Comparison of ENCODE assay signal across 9 cellular contexts in the genomic region with DNA sequence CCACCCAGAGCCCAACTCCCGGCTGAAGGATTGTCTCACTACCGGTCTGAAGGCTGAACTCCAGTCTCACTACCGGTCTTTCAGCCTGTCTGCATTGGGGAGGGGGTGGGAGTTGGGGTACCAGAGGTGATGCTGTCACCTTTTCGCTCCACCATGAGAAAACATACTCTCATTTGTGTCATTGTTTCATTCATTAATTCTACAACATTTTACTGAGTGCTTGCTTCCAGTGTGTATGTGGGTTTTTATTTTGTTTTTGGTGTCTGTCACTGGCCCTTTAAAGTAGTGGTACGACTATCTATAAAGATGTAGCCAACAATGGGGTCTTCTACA. TPM values are rescaled to one million over a fixed set of nuclear protein-coding genes. Genes with fewer than 3 reads are reported as not detected.
DNase-seq lines count a peak whose midpoint lies in the region; ATAC-seq and TF ChIP-seq lines count a peak whose summit lies in the region.
"Had no signal": no experiment of that assay in that cellular context is flagged by ENCODE, and none has a peak within 500 bp of the region (broad histone marks: within the 10 kb centered on the region; RNA-seq: fewer than 3 reads in every experiment).

No MANE protein-coding gene starts in this region.

- peaks cover 50% of the 10 kb centered on the region for H3K4me1 Mint-ChIP-seq in T-helper 17 cell

- H3K27me3 ChIP-seq in fibroblast of lung (ENCODE audit: control insufficient read depth, insufficient read depth, low read length) (peaks cover 13% of the 10 kb centered on the region), sigmoid colon (no peaks in the 10 kb centered on the region)

- peak overlapping the region; percentile 15 for H3K4me3 ChIP-seq in GM12865 (ENCODE audit: low read depth, low read length)
- peak overlapping the region; percentile 24 to 38 (median 32) for H3K4me3 ChIP-seq in fibroblast of lung (replicated peaks in 1 of 4; ENCODE audit: control extremely low read depth in 1 of 4, insufficient read depth in 1 of 4, low read depth in 3 of 4, low read length in 4 of 4)
- peak overlapping the region in 3 of 4 donors; percentile 67 to 76 (median 70) for H3K4me3 ChIP-seq in sigmoid colon

- H3K4me1 ChIP-seq in fibroblast of lung (ENCODE audit: control insufficient read depth, extremely low read depth, insufficient read depth, low read length) (peaks cover 4% of the 10 kb centered on the region), sigmoid colon (peaks cover 0 to 41% (median 37%) of the 10 kb centered on the region in 4 donors)

- TF ChIP-seq CTCF in GM12865 (IDR thresholded peaks at IDR 0.05; ENCODE audit: insufficient read depth, low read depth, low read length, missing control alignments): no peak
- TF ChIP-seq CTCF in fibroblast of lung (conservative IDR thresholded peaks at IDR 0.05 in 1 of 2, IDR thresholded peaks at IDR 0.05 in 1 of 2; ENCODE audit: low read depth in 1 of 2, low read length in 2 of 2): no peak
- no peak for TF ChIP-seq CTCF in sigmoid colon (IDR thresholded peaks at IDR 0.05)

- DNase-seq in GM12865 (ENCODE audit: low read depth) (no peak), T-helper 17 cell (no peak), fibroblast of lung (ENCODE audit: low read depth in 2 of 2) (no peak), sigmoid colon (no peak), KG1 (lab: John Stamatoyannopoulos, UW) (no peak), amygdala (lab: John Stamatoyannopoulos, UW) (no peak)
- no peak for DNase-seq in activated CD4-positive, CD25-positive, alpha-beta regulatory T cell treated with anti-CD3 and anti-CD28 coated beads, Interleukin-2, amount 50 U/mL, for 72 hours

- peak overlapping the region; percentile 96 for H3K27ac Mint-ChIP-seq in T-helper 17 cell

- intact Hi-C loops in sigmoid colon (cut with DNase I): no loop called here

- peak overlapping the region; percentile 89 for H3K4me2 ChIP-seq in fibroblast of lung (ENCODE audit: extremely low read depth, insufficient read depth, low read length)

- peaks cover 24% of the 10 kb centered on the region for H3K79me2 ChIP-seq in fibroblast of lung (ENCODE audit: control insufficient read depth, insufficient read depth, low read length)

- H3K4me3 Mint-ChIP-seq in T-helper 17 cell: peak overlapping the region; percentile 94

- no peaks in the 10 kb centered on the region for H4K20me1 ChIP-seq in fibroblast of lung (ENCODE audit: control insufficient read depth, extremely low read depth, insufficient read depth, low read length)

- H2AFZ ChIP-seq in fibroblast of lung (ENCODE audit: low read length): peak overlapping the region; percentile 68

- no peak overlapping the region for H3K9ac ChIP-seq in fibroblast of lung (ENCODE audit: insufficient read depth, low read length)

- H3K27me3 Mint-ChIP-seq in T-helper 17 cell: no peaks in the 10 kb centered on the region

- no peak for TF ChIP-seq POLR2A in sigmoid colon (IDR thresholded peaks at IDR 0.05)

- no peaks in the 10 kb centered on the region for H3K36me3 Mint-ChIP-seq in T-helper 17 cell (ENCODE audit: low read depth)

- H3K36me3 ChIP-seq in fibroblast of lung (ENCODE audit: control insufficient read depth, insufficient read depth, low read length) (peaks cover 10% of the 10 kb centered on the region), sigmoid colon (peaks cover 0 to 39% (median 12%) of the 10 kb centered on the region in 4 donors)

- no peak for TF ChIP-seq EP300 in sigmoid colon (IDR thresholded peaks at IDR 0.05)

- H3K9me3 ChIP-seq in T-helper 17 cell (ENCODE audit: control insufficient read depth, low read length, poor library complexity, severe bottlenecking) (no peaks in the 10 kb centered on the region), fibroblast of lung (ENCODE audit: control insufficient read depth, insufficient read depth, low read depth, low read length) (no peaks in the 10 kb centered on the region), sigmoid colon (no peaks in the 10 kb centered on the region)

- H3K27ac ChIP-seq in fibroblast of lung (ENCODE audit: insufficient read depth, low read length): peak overlapping the region; percentile 37
- H3K27ac ChIP-seq in sigmoid colon: peak overlapping the region; percentile 66 to 90 (median 88)

- WGBS in sigmoid colon, 2 donors: 0 to 3% methylated on average over 5 of the region's 5 CpGs

- ATAC-seq in T-helper 17 cell: no peak
- no peak for ATAC-seq in GM19395 (IDR thresholded peaks at IDR 0.05; ENCODE audit: unreplicated experiment)

RNA-seq across cellular contexts. Expression of a gene that starts 0.5 kb away (rescaled TPM):
- total RNA-seq in T-helper 17 cell: 10 to 100 TPM; 20.8 to 21.3 TPM
- 183 and 257 TPM in 2 replicates for total RNA-seq in fibroblast of lung
- 233 and 324 TPM in 2 replicates for polyA plus RNA-seq in fibroblast of lung
- 130 and 187 TPM in 2 replicates for polyA plus RNA-seq in fibroblast of lung (2012)
- polyA minus RNA-seq in fibroblast of lung (ENCODE audit: low replicate concordance): 210 and 282 TPM in 2 replicates
- 100 to 1,000 TPM in 1 of 4 donors, 10 to 100 TPM in 3; 54.6 to 108 (median 82.5) TPM for total RNA-seq in sigmoid colon
- polyA plus RNA-seq in sigmoid colon: 10 to 100 TPM; 34.9 to 89.1 (median 43.2) TPM

RNA-seq across cellular contexts. Expression of a gene that starts 2.3 kb away (rescaled TPM):
- total RNA-seq in T-helper 17 cell: 10 to 100 TPM; 45.3 to 62.4 TPM
- 2.6 and 3.8 TPM in 2 replicates for total RNA-seq in fibroblast of lung
- 4.8 and 5.6 TPM in 2 replicates for polyA plus RNA-seq in fibroblast of lung
- 5.1 and 5.4 TPM in 2 replicates for polyA plus RNA-seq in fibroblast of lung (2012)
- 4.4 and 7.2 TPM in 2 replicates for polyA minus RNA-seq in fibroblast of lung (ENCODE audit: low replicate concordance)
- total RNA-seq in sigmoid colon: 10 to 100 TPM in 2 of 4 donors, 1 to 10 TPM in 2; 6.1 to 12.5 (median 9.4) TPM
- 10 to 100 TPM in 1 of 3 donors, 1 to 10 TPM in 2; 5.5 to 14.9 (median 7.8) TPM for polyA plus RNA-seq in sigmoid colon

RNA-seq across cellular contexts. Expression of a gene that starts 7.8 kb away (rescaled TPM):
- total RNA-seq in T-helper 17 cell: 10 to 100 TPM in 1 of 2 donors, 1 to 10 TPM in 1; 9.6 to 11.8 TPM
- total RNA-seq in fibroblast of lung: 55.7 and 99.6 TPM in 2 replicates
- 42.8 and 53.6 TPM in 2 replicates for polyA plus RNA-seq in fibroblast of lung
- 31.3 and 34.5 TPM in 2 replicates for polyA plus RNA-seq in fibroblast of lung (2012)
- 34.6 and 77.4 TPM in 2 replicates for polyA minus RNA-seq in fibroblast of lung (ENCODE audit: low replicate concordance)
- 10 to 100 TPM; 43.2 to 85.8 (median 69.3) TPM for total RNA-seq in sigmoid colon
- 10 to 100 TPM; 12.0 to 33.8 (median 15.7) TPM for polyA plus RNA-seq in sigmoid colon

RNA-seq across cellular contexts. Expression of a gene that starts 14.1 kb away (rescaled TPM):
- total RNA-seq in T-helper 17 cell: 10 to 100 TPM; 46.5 to 57.6 TPM
- under 0.01 and 0.17 TPM in 2 replicates for total RNA-seq in fibroblast of lung
- polyA plus RNA-seq in fibroblast of lung: 0.02 and 0.05 TPM in 2 replicates
- polyA plus RNA-seq in fibroblast of lung (2012): 0.08 and 0.20 TPM in 2 replicates
- 0.35 TPM in 1 of 2 replicates, not detected in the other for polyA minus RNA-seq in fibroblast of lung (ENCODE audit: low replicate concordance)
- 1 to 10 TPM in 3 of 4 donors, under 1 TPM in 1; 0.82 to 3.0 (median 1.8) TPM for total RNA-seq in sigmoid colon
- 1 to 10 TPM in 1 of 3 donors, under 1 TPM in 2; under 0.01 to 6.4 (median 0.46) TPM for polyA plus RNA-seq in sigmoid colon
- total RNA-seq: NCI-H460 had no signal

RNA-seq across cellular contexts. Expression of a gene that starts 14.2 kb away (rescaled TPM):
- 1 to 10 TPM; 1.4 to 1.7 TPM for total RNA-seq in T-helper 17 cell
- total RNA-seq in fibroblast of lung: under 0.01 and 0.17 TPM in 2 replicates
- polyA plus RNA-seq in fibroblast of lung: 0.26 and 0.29 TPM in 2 replicates
- 0.09 and 0.21 TPM in 2 replicates for polyA plus RNA-seq in fibroblast of lung (2012)
- polyA minus RNA-seq in fibroblast of lung (ENCODE audit: low replicate concordance): not detected in 2 replicates
- under 1 TPM in 1 of 4 donors, not detected in 3; 0.28 TPM for total RNA-seq in sigmoid colon
- 1 to 10 TPM in 2 of 3 donors, not detected in 1; 1.2 to 2.0 TPM for polyA plus RNA-seq in sigmoid colon

Comparison
In these comparisons a context has a peak if more than half of its experiments do, and no peak if none do; other contexts are left out.
1. H3K4me3 ChIP-seq: peak in every context shown above with its lines; median percentile 70 in sigmoid colon; 32 in fibroblast of lung; 15 in GM12865.